Comparison of ENCODE assay signal across 1 cellular context in the genomic region with DNA sequence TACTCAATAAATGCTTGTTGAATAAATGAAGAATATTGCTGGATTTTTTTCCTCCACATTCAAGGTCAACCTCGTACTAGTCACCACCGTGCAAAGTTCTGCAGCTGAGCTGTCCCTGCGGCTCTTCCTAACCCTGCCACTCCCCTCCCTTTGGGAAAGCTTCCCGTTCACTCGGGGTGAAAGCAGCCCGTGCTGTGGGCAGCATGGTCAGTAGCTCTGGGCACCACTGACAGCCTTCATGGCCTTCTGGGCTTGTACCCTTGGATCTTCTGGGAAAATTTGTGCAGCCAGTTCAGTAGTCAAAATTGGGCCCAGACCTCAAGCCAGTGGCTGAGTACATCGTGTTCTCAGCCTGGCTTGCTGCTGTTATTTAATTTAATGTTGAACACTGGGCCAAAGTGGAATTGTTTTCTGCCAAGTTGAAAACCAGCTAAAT.
TF ChIP-seq lines count a peak whose summit lies in the region.

No MANE protein-coding gene starts in this region.

TF ChIP-seq in A549, 52 proteins besides CTCF, POLR2A, EP300 and RAD21 (continued from another document):
- TF ChIP-seq, protein P1, sequence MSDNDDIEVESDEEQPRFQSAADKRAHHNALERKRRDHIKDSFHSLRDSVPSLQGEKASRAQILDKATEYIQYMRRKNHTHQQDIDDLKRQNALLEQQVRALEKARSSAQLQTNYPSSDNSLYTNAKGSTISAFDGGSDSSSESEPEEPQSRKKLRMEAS (IDR thresholded peaks at IDR 0.05), result no peak
- TF ChIP-seq JUNB (IDR thresholded peaks at IDR 0.05) (no peak), TFCP2L1 (CRISPR knock-in tag; IDR thresholded peaks at IDR 0.05) (no peak), JUN (IDR thresholded peaks at IDR 0.05) (no peak), RCOR1 (IDR thresholded peaks at IDR 0.05; ENCODE audit: low read depth, low read length) (no peak)
- TF ChIP-seq, protein P2, sequence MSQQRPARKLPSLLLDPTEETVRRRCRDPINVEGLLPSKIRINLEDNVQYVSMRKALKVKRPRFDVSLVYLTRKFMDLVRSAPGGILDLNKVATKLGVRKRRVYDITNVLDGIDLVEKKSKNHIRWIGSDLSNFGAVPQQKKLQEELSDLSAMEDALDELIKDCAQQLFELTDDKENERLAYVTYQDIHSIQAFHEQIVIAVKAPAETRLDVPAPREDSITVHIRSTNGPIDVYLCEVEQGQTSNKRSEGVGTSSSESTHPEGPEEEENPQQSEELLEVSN (IDR thresholded peaks at IDR 0.05; ENCODE audit: borderline replicate concordance, low read depth), result no peak
